ENCODE assay signal across 8 cellular contexts in the genomic region with DNA sequence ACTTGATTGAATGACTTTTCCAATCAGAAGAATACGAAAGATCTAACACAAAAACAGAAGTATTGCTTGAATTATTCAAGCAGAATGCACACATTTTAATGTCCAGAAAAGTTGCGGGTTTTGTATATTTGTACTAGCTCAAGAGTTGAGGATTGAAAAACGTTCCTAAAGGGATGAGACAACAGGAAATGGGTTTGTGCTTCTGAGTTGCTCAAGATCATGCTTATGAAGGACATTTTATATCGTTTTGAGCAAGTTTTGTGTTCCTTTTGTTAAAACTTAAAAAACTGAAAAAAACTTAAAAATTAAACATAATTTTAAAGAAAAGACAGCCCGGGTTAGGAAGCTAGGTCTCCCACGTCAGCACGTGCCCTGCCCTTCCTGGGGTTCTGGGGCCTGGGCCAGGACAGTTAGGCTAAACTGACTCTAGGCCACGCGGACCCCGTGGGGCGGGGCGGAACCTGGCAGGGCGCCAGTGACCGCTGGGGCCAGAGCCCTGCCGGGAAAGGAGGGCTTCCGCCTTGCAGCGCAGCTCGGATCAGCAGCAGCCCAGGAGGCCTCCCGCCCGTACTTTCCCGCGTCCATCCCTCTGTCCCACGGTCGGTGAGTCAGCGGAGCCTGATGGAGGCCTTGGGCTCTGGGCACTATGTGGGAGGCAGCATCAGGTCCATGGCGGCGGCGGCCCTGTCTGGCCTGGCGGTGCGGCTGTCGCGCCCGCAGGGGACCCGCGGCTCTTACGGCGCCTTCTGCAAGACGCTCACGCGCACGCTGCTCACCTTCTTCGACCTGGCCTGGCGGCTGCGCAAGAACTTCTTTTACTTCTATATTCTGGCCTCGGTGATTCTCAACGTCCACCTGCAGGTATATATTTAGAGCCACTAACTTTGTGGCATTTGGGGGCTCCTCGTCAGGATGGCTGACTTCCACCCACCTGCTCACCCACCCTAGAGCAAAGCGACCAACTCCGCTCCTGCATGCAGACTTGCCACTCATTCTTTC. TPM values are rescaled to one million over a fixed set of nuclear protein-coding genes. Genes with fewer than 3 reads are reported as not detected.
A peak's percentile ranks its signal among the peaks of the same experiment; 100 is the strongest.
DNase-seq lines count a peak whose midpoint lies in the region; ATAC-seq and TF ChIP-seq lines count a peak whose summit lies in the region.

A gene (plus strand): TSS at position 517 of the 999 bp plus-strand sequence. CDS start 105 bp downstream, at position 622.

- CTCF ChIA-PET in WTC11 (lab: Charles Lee), result interaction anchor here (0.8 to 1.2 kb wide), 3 partner anchors 10 to 195 kb away, joined by 3 read pairs; no protein-coding TSS in a partner anchor

- peak within 1 kb of the TSS; percentile 73 for H3K4me3 Mint-ChIP-seq in WTC11

- H3K27me3 Mint-ChIP-seq in WTC11 (ENCODE audit: low read depth), result peaks cover 15% of the 10 kb centered on the region

- H3K27me3 ChIP-seq in lower lobe of right lung (ENCODE audit: low read depth), result no peaks in the 10 kb centered on the region

- H3K27ac ChIP-seq in lower lobe of right lung, result peak within 1 kb of the TSS; percentile 24

- TF ChIP-seq CTCF in WTC11 (IDR thresholded peaks at IDR 0.05) (no peak), lower lobe of right lung (IDR thresholded peaks at IDR 0.05) (no peak)

- peak within 1 kb of the TSS; percentile 62 for H3K4me3 ChIP-seq in lower lobe of right lung

- POLR2A ChIA-PET in WTC11 (lab: Charles Lee), result no interaction called here

- no peaks in the 10 kb centered on the region for H3K9me3 ChIP-seq in lower lobe of right lung

- peak; percentile 36 for DNase-seq in WTC11 (ENCODE audit: low spot score)
- DNase-seq in ecto neural progenitor cell (ENCODE audit: low spot score), result peak; percentile 53
- DNase-seq in lower lobe of right lung, result peak; percentile 71
- peak in 2 of 3 experiments; percentile 0 to 1 for DNase-seq in stimulated activated CD4-positive, alpha-beta T cell treated with anti-CD3 and anti-CD28 coated beads, TNF-alpha, amount 100 ng/mL, for 4 hours (ENCODE audit: low read depth in 3 of 3)
- DNase-seq in NCI-H128 (lab: John Stamatoyannopoulos, UW; ENCODE audit: unreplicated experiment), result no peak

- H3K4me1 Mint-ChIP-seq in WTC11, result peaks cover 19% of the 10 kb centered on the region

- H3K4me1 ChIP-seq in lower lobe of right lung, result no peaks in the 10 kb centered on the region

- no peak within 1 kb of the TSS for H3K27ac Mint-ChIP-seq in WTC11

- no peaks in the 10 kb centered on the region for H3K9me3 Mint-ChIP-seq in WTC11

- intact Hi-C loops in lower lobe of right lung (cut with DNase I), result no loop called here

- ATAC-seq in GM18498 (IDR thresholded peaks at IDR 0.05; ENCODE audit: unreplicated experiment) (peak; percentile 61), HG03521 (IDR thresholded peaks at IDR 0.05; ENCODE audit: unreplicated experiment) (peak; percentile 48), WTC11 (peak; percentile 79), lower lobe of right lung (peak; percentile 90 to 95), HG03039 (IDR thresholded peaks at IDR 0.05; ENCODE audit: unreplicated experiment) (no peak)

- no peaks in the 10 kb centered on the region for H3K36me3 Mint-ChIP-seq in WTC11

- H3K36me3 ChIP-seq in lower lobe of right lung, result no peaks in the 10 kb centered on the region

TF ChIP-seq in WTC11, 78 proteins besides CTCF, POLR2A, EP300 and RAD21:
- TF ChIP-seq FOXP1 (CRISPR knock-in tag; IDR thresholded peaks at IDR 0.05; ENCODE audit: borderline replicate concordance), result peak; percentile 40; the same call in 1 of the 2 replicates
- TF ChIP-seq, protein P1, sequence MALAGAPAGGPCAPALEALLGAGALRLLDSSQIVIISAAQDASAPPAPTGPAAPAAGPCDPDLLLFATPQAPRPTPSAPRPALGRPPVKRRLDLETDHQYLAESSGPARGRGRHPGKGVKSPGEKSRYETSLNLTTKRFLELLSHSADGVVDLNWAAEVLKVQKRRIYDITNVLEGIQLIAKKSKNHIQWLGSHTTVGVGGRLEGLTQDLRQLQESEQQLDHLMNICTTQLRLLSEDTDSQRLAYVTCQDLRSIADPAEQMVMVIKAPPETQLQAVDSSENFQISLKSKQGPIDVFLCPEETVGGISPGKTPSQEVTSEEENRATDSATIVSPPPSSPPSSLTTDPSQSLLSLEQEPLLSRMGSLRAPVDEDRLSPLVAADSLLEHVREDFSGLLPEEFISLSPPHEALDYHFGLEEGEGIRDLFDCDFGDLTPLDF (CRISPR knock-in tag; IDR thresholded peaks at IDR 0.05), result 0 out of 2 replicates have a peak, but pooled peaks have one; percentile 30
- TF ChIP-seq, protein P2, sequence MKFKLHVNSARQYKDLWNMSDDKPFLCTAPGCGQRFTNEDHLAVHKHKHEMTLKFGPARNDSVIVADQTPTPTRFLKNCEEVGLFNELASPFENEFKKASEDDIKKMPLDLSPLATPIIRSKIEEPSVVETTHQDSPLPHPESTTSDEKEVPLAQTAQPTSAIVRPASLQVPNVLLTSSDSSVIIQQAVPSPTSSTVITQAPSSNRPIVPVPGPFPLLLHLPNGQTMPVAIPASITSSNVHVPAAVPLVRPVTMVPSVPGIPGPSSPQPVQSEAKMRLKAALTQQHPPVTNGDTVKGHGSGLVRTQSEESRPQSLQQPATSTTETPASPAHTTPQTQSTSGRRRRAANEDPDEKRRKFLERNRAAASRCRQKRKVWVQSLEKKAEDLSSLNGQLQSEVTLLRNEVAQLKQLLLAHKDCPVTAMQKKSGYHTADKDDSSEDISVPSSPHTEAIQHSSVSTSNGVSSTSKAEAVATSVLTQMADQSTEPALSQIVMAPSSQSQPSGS (CRISPR knock-in tag; IDR thresholded peaks at IDR 0.05; ENCODE audit: borderline replicate concordance, low read depth), result no peak
- TF ChIP-seq, protein P3, sequence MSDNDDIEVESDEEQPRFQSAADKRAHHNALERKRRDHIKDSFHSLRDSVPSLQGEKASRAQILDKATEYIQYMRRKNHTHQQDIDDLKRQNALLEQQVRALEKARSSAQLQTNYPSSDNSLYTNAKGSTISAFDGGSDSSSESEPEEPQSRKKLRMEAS (CRISPR knock-in tag; IDR thresholded peaks at IDR 0.05), result 0 out of 2 replicates have a peak, but pooled peaks have one; percentile 45
- TF ChIP-seq, protein P4, sequence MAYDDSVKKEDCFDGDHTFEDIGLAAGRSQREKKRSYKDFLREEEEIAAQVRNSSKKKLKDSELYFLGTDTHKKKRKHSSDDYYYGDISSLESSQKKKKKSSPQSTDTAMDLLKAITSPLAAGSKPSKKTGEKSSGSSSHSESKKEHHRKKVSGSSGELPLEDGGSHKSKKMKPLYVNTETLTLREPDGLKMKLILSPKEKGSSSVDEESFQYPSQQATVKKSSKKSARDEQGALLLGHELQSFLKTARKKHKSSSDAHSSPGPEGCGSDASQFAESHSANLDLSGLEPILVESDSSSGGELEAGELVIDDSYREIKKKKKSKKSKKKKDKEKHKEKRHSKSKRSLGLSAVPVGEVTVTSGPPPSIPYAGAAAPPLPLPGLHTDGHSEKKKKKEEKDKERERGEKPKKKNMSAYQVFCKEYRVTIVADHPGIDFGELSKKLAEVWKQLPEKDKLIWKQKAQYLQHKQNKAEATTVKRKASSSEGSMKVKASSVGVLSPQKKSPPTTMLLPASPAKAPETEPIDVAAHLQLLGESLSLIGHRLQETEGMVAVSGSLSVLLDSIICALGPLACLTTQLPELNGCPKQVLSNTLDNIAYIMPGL (CRISPR knock-in tag; IDR thresholded peaks at IDR 0.05), result no peak
- no peak for TF ChIP-seq ZNF263 (CRISPR knock-in tag; IDR thresholded peaks at IDR 0.05; ENCODE audit: low read depth)
- TF ChIP-seq, protein P5, sequence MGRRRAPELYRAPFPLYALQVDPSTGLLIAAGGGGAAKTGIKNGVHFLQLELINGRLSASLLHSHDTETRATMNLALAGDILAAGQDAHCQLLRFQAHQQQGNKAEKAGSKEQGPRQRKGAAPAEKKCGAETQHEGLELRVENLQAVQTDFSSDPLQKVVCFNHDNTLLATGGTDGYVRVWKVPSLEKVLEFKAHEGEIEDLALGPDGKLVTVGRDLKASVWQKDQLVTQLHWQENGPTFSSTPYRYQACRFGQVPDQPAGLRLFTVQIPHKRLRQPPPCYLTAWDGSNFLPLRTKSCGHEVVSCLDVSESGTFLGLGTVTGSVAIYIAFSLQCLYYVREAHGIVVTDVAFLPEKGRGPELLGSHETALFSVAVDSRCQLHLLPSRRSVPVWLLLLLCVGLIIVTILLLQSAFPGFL (CRISPR knock-in tag; IDR thresholded peaks at IDR 0.05; ENCODE audit: borderline replicate concordance), result no peak
- TF ChIP-seq GTF2I (CRISPR knock-in tag; conservative IDR thresholded peaks at IDR 0.05), result no peak
- TF ChIP-seq RORB (CRISPR knock-in tag; IDR thresholded peaks at IDR 0.05), result no peak
- TF ChIP-seq ZNF121 (CRISPR knock-in tag; IDR thresholded peaks at IDR 0.05), result 0 out of 2 replicates have a peak, but pooled peaks have one; percentile 78
- TF ChIP-seq EMX1 (CRISPR knock-in tag; IDR thresholded peaks at IDR 0.05), result no peak

RNA-seq across cellular contexts. Expression of the gene that starts here (rescaled TPM):
- 1.3 to 1.8 TPM (median 1.5 TPM) in 3 replicates for total RNA-seq in WTC11 (2021)
- 4.1 TPM for total RNA-seq in lower lobe of right lung
